Comparison of ENCODE assay signal across 20 cellular contexts in the genomic region with DNA sequence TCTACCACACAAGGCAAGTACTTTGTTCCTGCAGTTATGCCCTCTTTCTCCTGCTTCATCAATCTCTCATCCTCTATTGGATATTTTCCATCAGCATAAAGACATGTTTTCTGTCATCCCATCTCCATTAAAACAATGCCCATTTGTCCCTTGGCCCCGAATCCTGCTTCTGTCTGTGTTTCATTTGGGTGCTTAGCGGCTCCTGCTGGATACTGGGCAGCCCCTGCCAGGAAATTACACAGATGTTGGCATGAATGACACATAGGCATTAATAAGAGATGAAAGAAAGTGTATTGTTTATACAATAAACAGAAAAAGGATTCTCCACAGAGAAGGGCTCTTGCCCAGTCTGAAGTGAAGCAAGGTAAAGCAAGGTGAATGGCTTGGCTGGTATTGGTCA.
DNase-seq lines count a peak whose midpoint lies in the region.
"Had no signal": no experiment of that assay in that cellular context is flagged by ENCODE, and none has a peak within 500 bp of the region (broad histone marks: within the 10 kb centered on the region; RNA-seq: fewer than 3 reads in every experiment).

No MANE protein-coding gene starts in this region.

- in situ Hi-C loops in SK-MEL-5 (cut with HindIII; ENCODE audit: low pct_unique_long_range_greater_than_20kb, low sequenced_read_pairs) = no loop called here

- intact Hi-C loops in head of caudate nucleus (cut with DNase I) = no loop called here

- DNase-seq in Ammon's horn (ENCODE audit: low spot score) = peak; percentile 67
- peak; percentile 26 for DNase-seq in SK-MEL-5 (ENCODE audit: low read depth, low spot score)
- peak in 41 of 42 donors; percentile 7 to 90 (median 66) for DNase-seq in head of caudate nucleus
- DNase-seq in pons (ENCODE audit: low spot score) = peak; percentile 86
- DNase-seq in activated CD4-positive, alpha-beta T cell treated with anti-CD3 and anti-CD28 coated beads, Interleukin-2, amount 50 U/mL, for 48 hours = no peak
- DNase-seq in GF-D8 (lab: John Stamatoyannopoulos, UW) = no peak
- no peak for DNase-seq in NCI-H82 treated with DMSO at 0.1 percent for 48 hours (lab: John Stamatoyannopoulos, UW; ENCODE audit: unreplicated experiment)
- DNase-seq in effector CD8-positive, alpha-beta T cell (lab: John Stamatoyannopoulos, UW) = no peak
- DNase-seq: 8988T; Calu3; CD8-positive, alpha-beta T cell; DMS153; GDM1; GM23248; MM.1S; NCI-H1092; NCI-H1436; NCI-H1930; NCI-H69; Peyer's patch had no signal

Comparison
In these comparisons a context has a peak if more than half of its experiments do, and no peak if none do; other contexts are left out.
1. DNase-seq: peak in Ammon's horn (single experiment), SK-MEL-5 (single experiment), head of caudate nucleus (41 of 42) and pons (single experiment); none in activated CD4-positive, alpha-beta T cell treated with anti-CD3 and anti-CD28 coated beads, Interleukin-2, amount 50 U/mL, for 48 hours (0 of 2), GF-D8 (single experiment), NCI-H82 treated with DMSO at 0.1 percent for 48 hours (single experiment) and effector CD8-positive, alpha-beta T cell (single experiment).